ENCODE assay signal across 16 cellular contexts in genomic region chr22:21961886-21962654, GRCh38. TPM values are rescaled to one million over a fixed set of nuclear protein-coding genes. Genes with fewer than 3 reads are reported as not detected.
DNase-seq lines count a peak whose midpoint lies in the region; ATAC-seq, FAIRE-seq and TF ChIP-seq lines count a peak whose summit lies in the region.
"Had no signal": no experiment of that assay in that cellular context is flagged by ENCODE, and none has a peak within 500 bp of the region (broad histone marks: within the 10 kb centered on the region; RNA-seq: fewer than 3 reads in every experiment).

No MANE protein-coding gene starts in this region.

- H4K20me1 ChIP-seq in K562 (replicated peaks; ENCODE audit: control insufficient read depth, insufficient read depth, low read length) = peaks cover 51% of the 10 kb centered on the region

- H3K27me3 ChIP-seq in K562 (ENCODE audit: control insufficient read depth in 2 of 2, insufficient read depth in 2 of 2, low read length in 2 of 2) = no peaks in the 10 kb centered on the region
- H3K27me3 ChIP-seq in tibial nerve = no peaks in the 10 kb centered on the region
- H3K27me3 ChIP-seq in sigmoid colon = no peaks in the 10 kb centered on the region
- H3K27me3 ChIP-seq: vagina had no signal

- CTCF ChIA-PET in K562 (lab: Yijun Ruan, JAX; ENCODE audit: low intra/inter-chr PET ratio) = no interaction called here

- peaks cover 89% of the 10 kb centered on the region for H3K36me3 ChIP-seq in K562 (ENCODE audit: control insufficient read depth, insufficient read depth, low read length)
- peaks cover 10 to 95% (median 27%) of the 10 kb centered on the region in 3 donors for H3K36me3 ChIP-seq in tibial nerve
- H3K36me3 ChIP-seq in sigmoid colon = peaks cover 26 to 87% (median 56%) of the 10 kb centered on the region in 4 donors

- 88% methylated on average over 23 of the region's 23 CpGs for WGBS in K562 (ENCODE audit: insufficient coverage, low coverage, missing lambda C conversion rate)
- WGBS in tibial nerve, 2 donors = 90 to 94% methylated on average over 19 to 21 of the region's 23 CpGs
- 82 to 94% methylated on average over 23 of the region's 23 CpGs for WGBS in sigmoid colon, 2 donors

- H3K9me1 ChIP-seq in K562 (ENCODE audit: control insufficient read depth, insufficient read depth, low read length) = peaks cover 9% of the 10 kb centered on the region

- POLR2A ChIA-PET in K562 (lab: Yijun Ruan, JAX) = interaction anchor here (0.6 to 15.7 kb wide), 9 partner anchors 8 to 313 kb away, joined by 3 to 382 read pairs (median 4); partner anchors contain the start of genes PPIL2, PPM1F and TOP3B

- no peak for FAIRE-seq in K562 (lab: Jason Lieb, UNC)

- H3K27ac ChIP-seq in K562 (ENCODE audit: extremely low read depth, low read depth, low read length) (no peak overlapping the region), tibial nerve (no peak overlapping the region), sigmoid colon (no peak overlapping the region)
- H3K27ac ChIP-seq: vagina had no signal

- TF ChIP-seq RAD21 in K562 (CRISPR knock-in tag; conservative IDR thresholded peaks at IDR 0.05 in 1 of 2, IDR thresholded peaks at IDR 0.05 in 1 of 2) = no peak

- TF ChIP-seq EP300 in K562 (IDR thresholded peaks at IDR 0.05; ENCODE audit: low read length) (no peak), tibial nerve (IDR thresholded peaks at IDR 0.05) (no peak), sigmoid colon (IDR thresholded peaks at IDR 0.05) (no peak)

- TF ChIP-seq CTCF in K562 (IDR thresholded peaks at IDR 0.05 in 2 of 3, conservative IDR thresholded peaks at IDR 0.05 in 1 of 3; ENCODE audit: insufficient read depth in 2 of 3, low read depth in 1 of 3, low read length in 3 of 3) = no peak
- TF ChIP-seq CTCF in tibial nerve (IDR thresholded peaks at IDR 0.05) = no peak
- TF ChIP-seq CTCF in sigmoid colon (IDR thresholded peaks at IDR 0.05) = no peak

- H3K4me3 ChIP-seq in K562 (no peak overlapping the region), tibial nerve (no peak overlapping the region), sigmoid colon (no peak overlapping the region)
- H3K4me3 ChIP-seq: vagina had no signal

- peaks cover 0 to 45% of the 10 kb centered on the region in 2 experiments; a peak in 2 of 5 replicates for H3K4me1 ChIP-seq in K562 (replicated peaks in 1 of 2; ENCODE audit: control insufficient read depth in 2 of 2, insufficient read depth in 2 of 2, low read length in 2 of 2)
- no peaks in the 10 kb centered on the region for H3K4me1 ChIP-seq in tibial nerve
- no peaks in the 10 kb centered on the region for H3K4me1 ChIP-seq in sigmoid colon
- H3K4me1 ChIP-seq: vagina had no signal

- in situ Hi-C loops in K562 (cut with MboI) = no loop called here

- intact Hi-C loops in K562 (cut with micrococcal nuclease) = no loop called here
- intact Hi-C loops in left colon (cut with DNase I, micrococcal nuclease) = no loop called here
- intact Hi-C loops in sigmoid colon (cut with DNase I) = no loop called here

- H3K4me2 ChIP-seq in K562 (ENCODE audit: insufficient read depth, low read length) = no peak overlapping the region

- DNase-seq in A172 (ENCODE audit: low spot score) (peak; percentile 62), HCEC 1CT (peak; percentile 16), K562 (ENCODE audit: extremely low read depth in 1 of 4, low spot score in 3 of 4) (no peak), left colon (peak in 1 of 2 donors; percentile 56), nucleus accumbens (lab: John Stamatoyannopoulos, UW) (no peak), tibial nerve (ENCODE audit: low spot score in 2 of 2) (no peak), sigmoid colon (no peak), CD1c-positive myeloid dendritic cell (ENCODE audit: extremely low spot score) (no peak)
- DNase-seq: activated CD4-positive, CD25-positive, alpha-beta regulatory T cell treated with anti-CD3 and anti-CD28 coated beads, Interleukin-2, amount 50 U/mL, for 72 hours; activated T-cell treated with anti-CD3 and anti-CD28 coated beads, Interleukin-2, amount 50 U/mL, for 72 hours; erythroblast; islet precursor cell; NCI-H748 treated with DMSO at 0.1 percent for 48 hours; stimulated activated CD4-positive, alpha-beta T cell treated with anti-CD3 and anti-CD28 coated beads, Interleukin-12 subunit alpha, Interleukin-12 subunit beta, amount 100 ng/mL, for 4 hours had no signal

- H3K9me3 ChIP-seq in K562 (replicated peaks; ENCODE audit: control insufficient read depth, insufficient read depth, low read depth, low read length) (no peaks in the 10 kb centered on the region), tibial nerve (no peaks in the 10 kb centered on the region), sigmoid colon (no peaks in the 10 kb centered on the region)
- H3K9me3 ChIP-seq: vagina had no signal

- TF ChIP-seq POLR2A in K562 (conservative IDR thresholded peaks at IDR 0.05) (no peak; the same call in 1 of the 2 replicates), tibial nerve (IDR thresholded peaks at IDR 0.05) (no peak), sigmoid colon (IDR thresholded peaks at IDR 0.05) (no peak)

- no peaks in the 10 kb centered on the region for H3K79me2 ChIP-seq in K562 (ENCODE audit: control insufficient read depth, insufficient read depth, low read length)

- ATAC-seq in K562 = no peak
- peak; percentile 82 for ATAC-seq in left colon
- ATAC-seq: activated T-cell treated with anti-CD3 and anti-CD28 coated beads, Interleukin-2, amount 50 U/mL, for 72 hours; natural killer cell treated with Interleukin-12 subunit alpha and Interleukin-12 subunit beta and Interleukin-15 and Interleukin-18, amount 100 ng/mL, for 72 hours had no signal

- no peak overlapping the region for H2AFZ ChIP-seq in K562 (ENCODE audit: low read depth, low read length)

- H3K9ac ChIP-seq in K562 (ENCODE audit: insufficient read depth in 1 of 2, low read depth in 2 of 2, low read length in 2 of 2) = peak overlapping the region in 1 of 2 experiments; percentile 18; a peak in 1 of 4 replicates

- BruUV-seq in K562 (replicated peaks; lab: Mats Ljungman, UMichigan) = no TSS peak

TF ChIP-seq in K562, 482 proteins besides CTCF, POLR2A, EP300 and RAD21 (continues in another document):
- TF ChIP-seq GATA2 (CRISPR knock-in tag; IDR thresholded peaks at IDR 0.05) (no peak), MED1 (CRISPR knock-in tag; IDR thresholded peaks at IDR 0.05; ENCODE audit: borderline replicate concordance) (no peak; the same call in 1 of the 2 replicates), ADNP (tag; IDR thresholded peaks at IDR 0.05) (no peak)

RNA-seq across cellular contexts. Expression of gene PPM1F, which starts 9.4 kb away (rescaled TPM):
- total RNA-seq in A172 (2014; rRNA removed; shearing (Covaris generic)) = 37.6 and 43.3 TPM in 2 replicates
- total RNA-seq in K562 (2011; cell fraction: chromatin; rRNA removed; ENCODE audit: low replicate concordance) = 103 and 226 TPM in 2 replicates
- total RNA-seq in K562 (2011; cell fraction: nucleolus; rRNA removed) = 122 and 135 TPM in 2 replicates
- total RNA-seq in K562 (2011; cell fraction: nucleoplasm; rRNA removed) = 120 and 153 TPM in 2 replicates
- total RNA-seq in K562 (2014; rRNA removed) = 132 and 153 TPM in 2 replicates
- total RNA-seq in K562 (2014; rRNA removed; fragmentation: Illumina TruSeq; extraction: Trizol) = 33.1 and 36.9 TPM in 2 replicates
- total RNA-seq in K562 (2015; rRNA removed; fragmentation: Illumina TruSeq; extraction: Trizol) = 74.6 and 75.0 TPM in 2 replicates
- 157 and 159 TPM in 2 replicates for total RNA-seq in K562 (2021)
- 64.0 and 73.1 TPM in 2 replicates for polyA plus RNA-seq in K562 (2011; rRNA removed)
- polyA plus RNA-seq in K562 (2011; cell fraction: cytosol; rRNA removed) = 74.8 and 124 TPM in 2 replicates
- 187 and 284 TPM in 2 replicates for polyA plus RNA-seq in K562 (2011; cell fraction: nucleus; rRNA removed)
- polyA plus RNA-seq in K562 (2012) = 81.6 and 118 TPM in 2 replicates
- 53.8 and 92.1 TPM in 2 replicates for polyA plus RNA-seq in K562 (2014; fragmentation: Illumina TruSeq; extraction: Trizol)
- polyA plus RNA-seq in K562 (2014; fragmentation: Nextera tagmentation; extraction: Ambion mirVana) = 1 to 10 TPM; 2.1 to 4.5 TPM
- 110 and 121 TPM in 2 replicates for polyA plus RNA-seq in K562 (2014; rRNA removed)
- polyA minus RNA-seq in K562 (2011; rRNA and poly(A)+ RNA removed) = 29.5 and 43.3 TPM in 2 replicates
- polyA minus RNA-seq in K562 (2011; cell fraction: cytosol; rRNA and poly(A)+ RNA removed) = 53.3 and 68.1 TPM in 2 replicates
- polyA minus RNA-seq in K562 (2011; cell fraction: nucleus; rRNA and poly(A)+ RNA removed) = 34.9 and 45.5 TPM in 2 replicates
- total RNA-seq in left colon = 10 to 100 TPM; 12.1 to 13.0 TPM
- 10 to 100 TPM; 59.4 to 78.3 (median 67.2) TPM for total RNA-seq in tibial nerve
- 10 to 100 TPM; 20.3 to 39.2 (median 30.6) TPM for total RNA-seq in sigmoid colon
- 10 to 100 TPM in 1 of 3 donors, 1 to 10 TPM in 2; 2.5 to 12.4 (median 5.4) TPM for polyA plus RNA-seq in sigmoid colon

RNA-seq across cellular contexts. Expression of gene TOP3B, which starts 20.5 kb away (rescaled TPM):
- total RNA-seq in A172 (2014; rRNA removed; shearing (Covaris generic)) = 18.8 and 20.5 TPM in 2 replicates
- 654 and 1,271 TPM in 2 replicates for total RNA-seq in K562 (2011; cell fraction: chromatin; rRNA removed; ENCODE audit: low replicate concordance)
- total RNA-seq in K562 (2011; cell fraction: nucleolus; rRNA removed) = 667 and 676 TPM in 2 replicates
- total RNA-seq in K562 (2011; cell fraction: nucleoplasm; rRNA removed) = 562 and 595 TPM in 2 replicates
- 168 and 209 TPM in 2 replicates for total RNA-seq in K562 (2014; rRNA removed)
- 70.7 and 93.0 TPM in 2 replicates for total RNA-seq in K562 (2014; rRNA removed; fragmentation: Illumina TruSeq; extraction: Trizol)
- 132 and 135 TPM in 2 replicates for total RNA-seq in K562 (2015; rRNA removed; fragmentation: Illumina TruSeq; extraction: Trizol)
- total RNA-seq in K562 (2021) = 182 and 188 TPM in 2 replicates
- polyA plus RNA-seq in K562 (2011; rRNA removed) = 77.5 and 115 TPM in 2 replicates
- 70.1 and 77.8 TPM in 2 replicates for polyA plus RNA-seq in K562 (2011; cell fraction: cytosol; rRNA removed)
- 984 and 1,286 TPM in 2 replicates for polyA plus RNA-seq in K562 (2011; cell fraction: nucleus; rRNA removed)
- 96.9 and 122 TPM in 2 replicates for polyA plus RNA-seq in K562 (2012)
- 112 and 123 TPM in 2 replicates for polyA plus RNA-seq in K562 (2014; fragmentation: Illumina TruSeq; extraction: Trizol)
- polyA plus RNA-seq in K562 (2014; fragmentation: Nextera tagmentation; extraction: Ambion mirVana) = 10 to 100 TPM in 1 of 2 experiments, 1 to 10 TPM in 1; 3.0 to 11.5 TPM
- polyA plus RNA-seq in K562 (2014; rRNA removed) = 153 and 161 TPM in 2 replicates
- 98.9 and 108 TPM in 2 replicates for polyA minus RNA-seq in K562 (2011; rRNA and poly(A)+ RNA removed)
- polyA minus RNA-seq in K562 (2011; cell fraction: cytosol; rRNA and poly(A)+ RNA removed) = 76.3 and 79.3 TPM in 2 replicates
- polyA minus RNA-seq in K562 (2011; cell fraction: nucleus; rRNA and poly(A)+ RNA removed) = 248 and 295 TPM in 2 replicates
- total RNA-seq in left colon = 10 to 100 TPM; 25.3 to 33.2 TPM
- total RNA-seq in tibial nerve = 10 to 100 TPM; 24.3 to 68.1 (median 48.4) TPM
- 10 to 100 TPM; 12.1 to 45.1 (median 20.2) TPM for total RNA-seq in sigmoid colon
- 10 to 100 TPM in 1 of 3 donors, 1 to 10 TPM in 2; 3.5 to 18.6 (median 9.0) TPM for polyA plus RNA-seq in sigmoid colon

Comparison
In these comparisons a context has a peak if more than half of its experiments do, and no peak if none do; other contexts are left out.
1. DNase-seq: peak in A172 (single experiment) and HCEC 1CT (single experiment); none in K562 (0 of 4), nucleus accumbens (0 of 56), tibial nerve (0 of 2), sigmoid colon (single experiment) and CD1c-positive myeloid dendritic cell (single experiment).